In the genomic region with DNA sequence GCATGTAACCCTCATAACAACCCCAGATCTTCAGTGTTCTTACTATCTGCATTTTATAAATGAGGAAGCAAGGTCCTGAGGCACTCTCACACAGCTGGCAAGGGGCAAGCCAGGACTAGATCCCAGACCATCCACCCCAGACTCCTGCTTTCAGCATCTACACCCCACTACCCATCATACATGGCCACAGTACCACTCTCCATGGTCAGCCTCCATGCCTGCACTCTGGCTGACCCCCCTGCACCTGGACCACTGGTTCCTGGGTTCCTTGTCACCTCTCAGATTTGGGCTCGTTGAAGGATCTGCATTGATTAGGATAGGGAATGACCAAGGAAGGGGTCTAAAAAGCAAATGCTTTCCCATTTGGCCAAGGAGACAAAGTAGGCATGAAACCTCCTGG, we compare ENCODE assay signal across 28 cellular contexts. TPM values are rescaled to one million over a fixed set of nuclear protein-coding genes. Genes with fewer than 3 reads are reported as not detected.
"Had no signal": no experiment of that assay in that cellular context is flagged by ENCODE, and none has a peak within 500 bp of the region (broad histone marks: within the 10 kb centered on the region; RNA-seq: fewer than 3 reads in every experiment).

No MANE protein-coding gene starts in this region.

- H3K27me3 ChIP-seq: spleen, testis, tibial nerve had no signal

- H2AFZ ChIP-seq: parathyroid adenoma had no signal

- H3K79me2 ChIP-seq: parathyroid adenoma had no signal

- ATAC-seq: heart left ventricle; naive thymus-derived CD4-positive, alpha-beta T cell; psoas muscle; sciatic nerve; stimulated activated memory B cell treated with anti-CD40 and anti-IgM and Interleukin-4, amounts not matched to agents 10 μg/mL and 1 μg/mL and 100 μg/mL, for 72 hours had no signal

- DNase-seq: cortex of kidney; dorsolateral prefrontal cortex; effector CD8-positive, alpha-beta T cell; heart left ventricle; hippocampal formation; left ventricle myocardium inferior; mesendoderm; naive thymus-derived CD4-positive, alpha-beta T cell; nephron progenitor cell; psoas muscle; retina; spleen; stimulated activated CD4-positive, alpha-beta T cell treated with anti-CD3 and anti-CD28 coated beads, Interleukin-15, amount 100 ng/mL, for 24 hours; stimulated activated CD4-positive, alpha-beta T cell treated with anti-CD3 and anti-CD28 coated beads, Interleukin-1b, Interleukin-23, amount 100 ng/mL, for 48 hours; stimulated activated CD4-positive, alpha-beta T cell treated with anti-CD3 and anti-CD28 coated beads, Interleukin-4, amount 100 ng/mL, for 24 hours; testis had no signal

- H3K9ac ChIP-seq: parathyroid adenoma had no signal

- H3K4me3 ChIP-seq: dorsolateral prefrontal cortex, heart left ventricle, left ventricle myocardium inferior, psoas muscle, spleen, testis, tibial nerve had no signal

- H3K9me3 ChIP-seq: psoas muscle, testis had no signal

- H3K4me1 ChIP-seq: left ventricle myocardium inferior, parathyroid adenoma, psoas muscle, spleen, testis, tibial nerve had no signal

- H3K27ac ChIP-seq: dorsolateral prefrontal cortex, heart left ventricle, left ventricle myocardium inferior, parathyroid adenoma, psoas muscle, spleen, testis, tibial nerve had no signal

- H3K36me3 ChIP-seq: heart left ventricle, left ventricle myocardium inferior, spleen, tibial nerve had no signal

RNA-seq across cellular contexts. Expression of a gene that starts 36.0 kb away (rescaled TPM):
- total RNA-seq: dorsolateral prefrontal cortex; fibroblast of lung; frontal cortex; glomerular endothelial cell; heart left ventricle; left ventricle myocardium inferior; lung microvascular endothelial cell; naive thymus-derived CD4-positive, alpha-beta T cell; omental fat pad; psoas muscle; sciatic nerve; skeletal muscle tissue; spleen; tibial nerve; urinary bladder had no signal
- polyA plus RNA-seq: esophagus; fibroblast of lung; heart left ventricle; naive thymus-derived CD4-positive, alpha-beta T cell; psoas muscle; spleen; urinary bladder had no signal
